8 cellular contexts compared by ENCODE assay signal in genomic region chr19:45558399-45558878, GRCh38.
DNase-seq lines count a peak whose midpoint lies in the region; ATAC-seq and TF ChIP-seq lines count a peak whose summit lies in the region.

No MANE protein-coding gene starts in this region.

- peak; percentile 61 for TF ChIP-seq CTCF in GM12801 (IDR thresholded peaks at IDR 0.05; ENCODE audit: extremely low read depth, insufficient read length)
- peak; percentile 54 for TF ChIP-seq CTCF in KMS-11 (conservative IDR thresholded peaks at IDR 0.05; ENCODE audit: low read depth, low read length)

- DNase-seq in T-helper 1 cell (peak; percentile 28 to 75 (median 57)), hypothalamus (lab: John Stamatoyannopoulos, UW) (peak in 31 of 51 donors; percentile 1 to 63 (median 32))
- DNase-seq in activated naive CD8-positive, alpha-beta T cell treated with anti-CD3 and anti-CD28 coated beads, Interleukin-2, amount 50 U/mL, for 24 hours = peak; percentile 72
- DNase-seq in stimulated activated CD4-positive, alpha-beta T cell treated with anti-CD3 and anti-CD28 coated beads, Interleukin-15, amount 100 ng/mL, for 24 hours = peak; percentile 69

- H3K4me1 ChIP-seq in KMS-11 (ENCODE audit: low read depth, poor library complexity, severe bottlenecking) = peaks cover 24% of the 10 kb centered on the region

- no peak overlapping the region for H3K27ac ChIP-seq in KMS-11

- no peaks in the 10 kb centered on the region for H3K36me3 ChIP-seq in KMS-11 (ENCODE audit: insufficient read depth)

- no peak overlapping the region for H3K4me3 Mint-ChIP-seq in activated naive CD8-positive, alpha-beta T cell treated with anti-CD3 and anti-CD28 coated beads, Interleukin-2, amount 50 U/mL, for 24 hours

- peak; percentile 96 for ATAC-seq in activated naive CD8-positive, alpha-beta T cell treated with anti-CD3 and anti-CD28 coated beads, Interleukin-2, amount 50 U/mL, for 24 hours
- ATAC-seq in GM19467 (IDR thresholded peaks at IDR 0.05; ENCODE audit: unreplicated experiment) (no peak), HG03442 (IDR thresholded peaks at IDR 0.05; ENCODE audit: unreplicated experiment) (no peak)

- no peak overlapping the region for H3K4me2 ChIP-seq in KMS-11

- H3K27me3 ChIP-seq in KMS-11 (ENCODE audit: insufficient read depth, low read depth) = no peaks in the 10 kb centered on the region

- H3K27me3 Mint-ChIP-seq in activated naive CD8-positive, alpha-beta T cell treated with anti-CD3 and anti-CD28 coated beads, Interleukin-2, amount 50 U/mL, for 24 hours = no peaks in the 10 kb centered on the region

- no peak overlapping the region for H3K4me3 ChIP-seq in KMS-11 (IDR thresholded peaks at IDR 0.05; ENCODE audit: insufficient read depth, low read depth, low read length)

- H3K27ac Mint-ChIP-seq in activated naive CD8-positive, alpha-beta T cell treated with anti-CD3 and anti-CD28 coated beads, Interleukin-2, amount 50 U/mL, for 24 hours = no peak overlapping the region

- peaks cover 35% of the 10 kb centered on the region for H3K4me1 Mint-ChIP-seq in activated naive CD8-positive, alpha-beta T cell treated with anti-CD3 and anti-CD28 coated beads, Interleukin-2, amount 50 U/mL, for 24 hours

- H3K9ac ChIP-seq in KMS-11 = no peak overlapping the region

- H3K36me3 Mint-ChIP-seq in activated naive CD8-positive, alpha-beta T cell treated with anti-CD3 and anti-CD28 coated beads, Interleukin-2, amount 50 U/mL, for 24 hours (ENCODE audit: low read depth) = peaks cover 2% of the 10 kb centered on the region

- no peaks in the 10 kb centered on the region for H4K20me1 ChIP-seq in KMS-11 (ENCODE audit: insufficient read depth)

- H3K9me3 Mint-ChIP-seq in activated naive CD8-positive, alpha-beta T cell treated with anti-CD3 and anti-CD28 coated beads, Interleukin-2, amount 50 U/mL, for 24 hours = no peaks in the 10 kb centered on the region

- no peak overlapping the region for H2AFZ ChIP-seq in KMS-11 (ENCODE audit: low read depth)

- H3K79me2 ChIP-seq in KMS-11 (ENCODE audit: insufficient read depth, low read depth) = peaks cover 19% of the 10 kb centered on the region
